Comparison of ENCODE assay signal across 21 cellular contexts in genomic region chr5:18119156-18119785, GRCh38.
A peak's percentile ranks its signal among the peaks of the same experiment; 100 is the strongest.
DNase-seq lines count a peak whose midpoint lies in the region; ATAC-seq lines count a peak whose summit lies in the region.
"Had no signal": no experiment of that assay in that cellular context is flagged by ENCODE, and none has a peak within 500 bp of the region (broad histone marks: within the 10 kb centered on the region; RNA-seq: fewer than 3 reads in every experiment).

No MANE protein-coding gene starts in this region.

- no peak overlapping the region for H3K4me2 ChIP-seq in trophoblast cell (ENCODE audit: low read length)
- H3K4me2 ChIP-seq: BLaER1, KMS-11 had no signal

- WGBS in trophoblast cell (ENCODE audit: extremely low coverage, insufficient coverage, insufficient read length) = no CpG with 5 or more reads among the region's 11 CpGs

- H3K4me3 ChIP-seq in NT2/D1 (ENCODE audit: insufficient read length, low read depth) (no peak overlapping the region), trophoblast cell (ENCODE audit: low read depth, low read length) (peak overlapping the region; percentile 28)
- H3K4me3 ChIP-seq: BLaER1, SJSA1 had no signal

- H3K4me1 ChIP-seq in NT2/D1 (ENCODE audit: insufficient read depth, insufficient read length) (no peaks in the 10 kb centered on the region), trophoblast cell (ENCODE audit: control insufficient read depth in 1 of 2, insufficient read depth in 2 of 2, low read length in 2 of 2) (no peaks in the 10 kb centered on the region)
- H3K4me1 ChIP-seq: BLaER1, SJSA1 had no signal

- H3K27me3 ChIP-seq in NT2/D1 (ENCODE audit: insufficient read depth, insufficient read length) = no peaks in the 10 kb centered on the region
- no peaks in the 10 kb centered on the region for H3K27me3 ChIP-seq in trophoblast cell (ENCODE audit: insufficient read depth, low read length)
- H3K27me3 ChIP-seq: BLaER1 had no signal

- no peak overlapping the region for H3K14ac ChIP-seq in trophoblast cell (ENCODE audit: low read length)

- H3K9ac ChIP-seq in NT2/D1 (ENCODE audit: insufficient read length, low read depth) = no peak overlapping the region
- H3K9ac ChIP-seq in trophoblast cell (ENCODE audit: low read length) = no peak overlapping the region
- H3K9ac ChIP-seq: BLaER1, KMS-11 had no signal

- no peaks in the 10 kb centered on the region for H3K79me1 ChIP-seq in trophoblast cell (ENCODE audit: low read length)

- H2AK5ac ChIP-seq in trophoblast cell (ENCODE audit: low read length) = no peak overlapping the region

- no peak overlapping the region for H2AFZ ChIP-seq in trophoblast cell (ENCODE audit: insufficient read depth, low read length, poor library complexity)

- H3K27ac ChIP-seq in trophoblast cell (ENCODE audit: low read depth, low read length) = no peak overlapping the region
- H3K27ac ChIP-seq: BLaER1, HL-60, KMS-11, SJSA1 had no signal

- H4K12ac ChIP-seq in trophoblast cell (ENCODE audit: low read depth, low read length) = no peak overlapping the region

- no peak overlapping the region for H3K23ac ChIP-seq in trophoblast cell (ENCODE audit: low read length)

- H2BK120ac ChIP-seq in trophoblast cell (ENCODE audit: insufficient read depth, low read length, poor library complexity) = no peak overlapping the region

- H4K8ac ChIP-seq in trophoblast cell (ENCODE audit: low read depth, low read length) = no peak overlapping the region

- H3K9me3 ChIP-seq in NT2/D1 (ENCODE audit: insufficient read depth, low read length) (no peaks in the 10 kb centered on the region), trophoblast cell (ENCODE audit: insufficient read depth, low read depth, low read length) (no peaks in the 10 kb centered on the region)
- H3K9me3 ChIP-seq: BLaER1, SJSA1 had no signal

- DNase-seq in ELF-1 (ENCODE audit: low read depth, low spot score) (peak; percentile 68), NT2/D1 (ENCODE audit: low read depth, low spot score) (peak; percentile 61), iPS DF 19.7 (ENCODE audit: low read depth, low spot score) (peak; percentile 38), trophoblast cell (no peak), RPMI8226 (no peak)
- DNase-seq: CD4-positive, alpha-beta T cell; COR-L47; H7; HFFc6; IMR-90; NCI-H1092 treated with DMSO at 0.1 percent for 48 hours; NCI-H1436 treated with DMSO at 0.1 percent for 48 hours; NCI-H1930; OCI-M1 had no signal

- ATAC-seq in HG03378 (IDR thresholded peaks at IDR 0.05; ENCODE audit: unreplicated experiment) (no peak), HG02623 (IDR thresholded peaks at IDR 0.05; ENCODE audit: unreplicated experiment) (no peak)
- ATAC-seq: Right ventricle myocardium inferior had no signal

- no peaks in the 10 kb centered on the region for H3K79me2 ChIP-seq in trophoblast cell (ENCODE audit: control insufficient read depth, insufficient read depth, low read length, poor library complexity)

- H3K36me3 ChIP-seq in NT2/D1 (ENCODE audit: insufficient read depth, insufficient read length, low read length) = no peaks in the 10 kb centered on the region
- H3K36me3 ChIP-seq in trophoblast cell (ENCODE audit: control insufficient read depth in 1 of 2, insufficient read depth in 2 of 2, low read length in 2 of 2) = no peaks in the 10 kb centered on the region
- H3K36me3 ChIP-seq: BLaER1, SJSA1 had no signal

- no peak overlapping the region for H2BK12ac ChIP-seq in trophoblast cell (ENCODE audit: low read length)

- no peak overlapping the region for H3K4ac ChIP-seq in trophoblast cell (ENCODE audit: low read depth, low read length)

- no peak overlapping the region for H4K91ac ChIP-seq in trophoblast cell (ENCODE audit: low read depth, low read length)

- no peak overlapping the region for H3K18ac ChIP-seq in trophoblast cell (ENCODE audit: low read length)

- no peak overlapping the region for H2BK5ac ChIP-seq in trophoblast cell (ENCODE audit: low read depth, low read length, poor library complexity)

Comparison
In these comparisons a context has a peak if more than half of its experiments do, and no peak if none do; other contexts are left out.
1. DNase-seq: peak in ELF-1 (single experiment), NT2/D1 (single experiment) and iPS DF 19.7 (single experiment); none in trophoblast cell (0 of 2) and RPMI8226 (single experiment).